ENCODE assay signal across 18 cellular contexts in genomic region chr16:1287982-1288670, GRCh38. TPM values are rescaled to one million over a fixed set of nuclear protein-coding genes. Genes with fewer than 3 reads are reported as not detected.
A peak's percentile ranks its signal among the peaks of the same experiment; 100 is the strongest.
DNase-seq lines count a peak whose midpoint lies in the region; ATAC-seq and TF ChIP-seq lines count a peak whose summit lies in the region.
"Had no signal": no experiment of that assay in that cellular context is flagged by ENCODE, and none has a peak within 500 bp of the region (broad histone marks: within the 10 kb centered on the region; RNA-seq: fewer than 3 reads in every experiment).

No MANE protein-coding gene starts in this region.

- H3K4me3 ChIP-seq in choroid plexus epithelial cell (ENCODE audit: low read depth, low read length) (no peak overlapping the region), neuronal stem cell (ENCODE audit: low read length in 2 of 2) (peak overlapping the region in 1 of 2 donors; percentile 17)
- H3K4me3 ChIP-seq: prostate gland, upper lobe of left lung had no signal

- WGBS in neuronal stem cell (ENCODE audit: extremely low coverage in 2 of 2, insufficient read length in 2 of 2, insufficient replicate concordance in 1 of 2), 2 donors: no CpG with 5 or more reads among the region's 40 CpGs

- peak overlapping the region; percentile 61 for H2BK120ac ChIP-seq in neuronal stem cell (ENCODE audit: low read depth, low read length)

- ATAC-seq in HG03175 (IDR thresholded peaks at IDR 0.05; ENCODE audit: unreplicated experiment): no peak
- ATAC-seq: activated CD8-positive, alpha-beta memory T cell treated with anti-CD3 and anti-CD28 coated beads, Interleukin-2, amount 10 ng/mL, durations not matched to agents 7 days and 5 days; natural killer cell had no signal

- H2BK5ac ChIP-seq in neuronal stem cell (ENCODE audit: low read length): no peak overlapping the region

- H3K4me1 ChIP-seq in neuronal stem cell (ENCODE audit: control insufficient read depth in 2 of 2, insufficient read depth in 1 of 2, low read depth in 1 of 2, low read length in 2 of 2): peaks cover 7 to 10% of the 10 kb centered on the region in 2 donors
- H3K4me1 ChIP-seq: prostate gland had no signal

- no peaks in the 10 kb centered on the region for H3K79me1 ChIP-seq in neuronal stem cell (ENCODE audit: low read depth, low read length)

- H3K14ac ChIP-seq in neuronal stem cell (ENCODE audit: low read length): peak overlapping the region; percentile 56

- no peak overlapping the region for H4K91ac ChIP-seq in neuronal stem cell (ENCODE audit: low read depth, low read length, poor library complexity)

- no peak overlapping the region for H3K27ac ChIP-seq in neuronal stem cell (replicated peaks; ENCODE audit: low read length)
- H3K27ac ChIP-seq: prostate gland, upper lobe of left lung had no signal

- H3K4ac ChIP-seq in neuronal stem cell (ENCODE audit: low read length): peak overlapping the region; percentile 84

- peaks cover 0 to 81% (median 19%) of the 10 kb centered on the region in 3 experiments for H3K27me3 ChIP-seq in neuronal stem cell (ENCODE audit: control insufficient read depth in 3 of 3, insufficient read depth in 3 of 3, low read depth in 1 of 3, low read length in 3 of 3)

- no peak overlapping the region for H3K18ac ChIP-seq in neuronal stem cell (ENCODE audit: low read length)

- no peak overlapping the region for H3K4me2 ChIP-seq in neuronal stem cell (ENCODE audit: insufficient read depth, low read length, poor library complexity, severe bottlenecking)

- H2AFZ ChIP-seq in neuronal stem cell (ENCODE audit: low read length): no peak overlapping the region

- H4K8ac ChIP-seq in neuronal stem cell (ENCODE audit: low read depth, low read length): no peak overlapping the region

- peak overlapping the region; percentile 73 for H3K23ac ChIP-seq in neuronal stem cell (ENCODE audit: low read depth, low read length, poor library complexity)

- H2AK5ac ChIP-seq in neuronal stem cell (ENCODE audit: low read depth, low read length): peak overlapping the region; percentile 90

- peak overlapping the region; percentile 70 for H3K9ac ChIP-seq in neuronal stem cell (ENCODE audit: low read depth, low read length, poor library complexity)

- no peaks in the 10 kb centered on the region for H3K9me3 ChIP-seq in neuronal stem cell (replicated peaks in 1 of 2; ENCODE audit: control insufficient read depth in 2 of 2, insufficient read depth in 1 of 2, low read depth in 1 of 2, low read length in 2 of 2)
- H3K9me3 ChIP-seq: prostate gland, upper lobe of left lung had no signal

- TF ChIP-seq CTCF in choroid plexus epithelial cell (conservative IDR thresholded peaks at IDR 0.05; ENCODE audit: low read depth, low read length): no peak

- H2BK12ac ChIP-seq in neuronal stem cell (ENCODE audit: low read length): peak overlapping the region; percentile 94

- no peaks in the 10 kb centered on the region for H3K36me3 ChIP-seq in neuronal stem cell (replicated peaks in 1 of 2; ENCODE audit: control insufficient read depth in 2 of 2, insufficient read depth in 2 of 2, low read length in 2 of 2)
- H3K36me3 ChIP-seq: prostate gland, upper lobe of left lung had no signal

- H2BK15ac ChIP-seq in neuronal stem cell (ENCODE audit: low read length): peak overlapping the region; percentile 45

- DNase-seq in NCI-H146 (lab: John Stamatoyannopoulos, UW) (peak; percentile 32), NCI-H146 treated with DMSO at 0.1 percent for 48 hours (lab: John Stamatoyannopoulos, UW; ENCODE audit: unreplicated experiment) (no peak), choroid plexus epithelial cell (ENCODE audit: low read depth) (peak; percentile 33), neuronal stem cell (ENCODE audit: low spot score) (no peak), NCI-H2081 (lab: John Stamatoyannopoulos, UW) (no peak)
- DNase-seq: activated CD4-positive, CD25-positive, alpha-beta regulatory T cell treated with anti-CD3 and anti-CD28 coated beads, Interleukin-2, amount 50 U/mL, for 72 hours; activated CD8-positive, alpha-beta memory T cell treated with anti-CD3 and anti-CD28 coated beads, Interleukin-2, amount 10 ng/mL, durations not matched to agents 7 days and 5 days; activated effector memory CD4-positive, alpha-beta T cell treated with Interleukin-2 at 50 U/mL for 16 hours; amniotic stem cell; CD4-positive, CD25-positive, alpha-beta regulatory T cell; natural killer cell; NCI-H1930; NCI-H510A; stimulated activated CD4-positive, alpha-beta T cell treated with anti-CD3 and anti-CD28 coated beads, Interleukin-12 subunit alpha, Interleukin-12 subunit beta, amount 100 ng/mL, for 4 hours; stimulated activated naive B cell treated with anti-CD40 and anti-IgM and Interleukin-4, amounts not matched to agents 10 μg/mL and 1 μg/mL and 100 μg/mL, for 72 hours had no signal

RNA-seq across cellular contexts. Expression of gene UBE2I, which starts 21.3 kb away (rescaled TPM):
- 253 TPM for polyA plus RNA-seq in neuronal stem cell (2013, experiment 1 of 2)
- polyA plus RNA-seq in neuronal stem cell (2013, experiment 2 of 2): 258 TPM

RNA-seq across cellular contexts. Expression of gene TPSD1, which starts 32.3 kb away (rescaled TPM):
- 0.06 TPM for polyA plus RNA-seq in neuronal stem cell (2013, experiment 1 of 2)
- not detected for polyA plus RNA-seq in neuronal stem cell (2013, experiment 2 of 2)
- polyA plus RNA-seq: CD4-positive, CD25-positive, alpha-beta regulatory T cell had no signal

RNA-seq across cellular contexts. Expression of gene BAIAP3, which starts 45.3 kb away (rescaled TPM):
- 3.1 TPM for polyA plus RNA-seq in neuronal stem cell (2013, experiment 1 of 2)
- 2.9 TPM for polyA plus RNA-seq in neuronal stem cell (2013, experiment 2 of 2)

RNA-seq across cellular contexts. Expression of gene TPSAB1, which starts 47.6 kb away (rescaled TPM):
- polyA plus RNA-seq in neuronal stem cell (2013, experiment 1 of 2): not detected
- polyA plus RNA-seq in neuronal stem cell (2013, experiment 2 of 2): not detected
- polyA plus RNA-seq: CD4-positive, CD25-positive, alpha-beta regulatory T cell had no signal

RNA-seq across cellular contexts. Expression of gene TPSB2, which starts 58.1 kb away (rescaled TPM):
- polyA plus RNA-seq in neuronal stem cell (2013, experiment 1 of 2): not detected
- not detected for polyA plus RNA-seq in neuronal stem cell (2013, experiment 2 of 2)
- polyA plus RNA-seq: CD4-positive, CD25-positive, alpha-beta regulatory T cell had no signal

Comparison
In these comparisons a context has a peak if more than half of its experiments do, and no peak if none do; other contexts are left out.
1. DNase-seq: peak in NCI-H146 (single experiment) and choroid plexus epithelial cell (single experiment); none in NCI-H146 treated with DMSO at 0.1 percent for 48 hours (single experiment), neuronal stem cell (single experiment) and NCI-H2081 (0 of 2).